Comparison of ENCODE assay signal across 15 cellular contexts in the genomic region with DNA sequence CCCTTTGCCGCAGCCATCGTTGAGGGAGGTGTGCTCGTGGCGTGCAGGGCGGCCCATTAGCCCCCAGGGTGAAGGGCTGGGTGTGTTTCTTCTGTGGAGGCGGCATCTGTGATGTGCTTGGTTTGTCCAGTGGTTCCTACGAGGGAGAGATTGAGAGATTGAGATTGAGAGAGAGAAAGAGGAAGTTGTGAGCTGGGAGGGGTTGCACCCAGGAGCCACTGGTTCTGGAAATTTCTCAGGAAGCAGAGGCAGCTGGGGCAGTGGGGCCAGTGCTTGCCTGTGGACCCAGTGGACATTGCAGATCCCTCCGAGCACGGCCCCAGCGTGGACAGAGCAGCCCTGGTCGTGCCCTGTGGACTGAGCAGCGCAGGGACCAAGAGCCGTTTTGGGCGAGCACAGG.
A peak's percentile ranks its signal among the peaks of the same experiment; 100 is the strongest.
DNase-seq lines count a peak whose midpoint lies in the region; ATAC-seq and TF ChIP-seq lines count a peak whose summit lies in the region.
"Had no signal": no experiment of that assay in that cellular context is flagged by ENCODE, and none has a peak within 500 bp of the region (broad histone marks: within the 10 kb centered on the region; RNA-seq: fewer than 3 reads in every experiment).

No MANE protein-coding gene starts in this region.

- H3K36me3 Mint-ChIP-seq in WTC11 = peaks cover 34% of the 10 kb centered on the region

- no peak overlapping the region for H3K4me3 ChIP-seq in HAP-1
- H3K4me3 ChIP-seq: ovary had no signal

- ATAC-seq in WTC11 = no peak
- ATAC-seq: left colon had no signal

- no peaks in the 10 kb centered on the region for H3K27me3 ChIP-seq in HAP-1 (ENCODE audit: low read depth)
- H3K27me3 ChIP-seq: ovary had no signal

- in situ Hi-C loops in HAP-1 (cut with MboI; ENCODE audit: low sequenced_read_pairs) = no loop called here

- TF ChIP-seq CTCF in GM20000 (IDR thresholded peaks at IDR 0.05; ENCODE audit: extremely low read depth, missing control alignments) (no peak), WTC11 (IDR thresholded peaks at IDR 0.05) (no peak)

- CTCF ChIA-PET in WTC11 (lab: Charles Lee) = no interaction called here

- H3K4me1 Mint-ChIP-seq in WTC11 = 0 out of 2 replicates have a peak, but pooled peaks cover 3% of the 10 kb centered on the region

- no peaks in the 10 kb centered on the region for H3K9me3 Mint-ChIP-seq in WTC11

- H3K9me3 ChIP-seq in HAP-1 = no peaks in the 10 kb centered on the region
- H3K9me3 ChIP-seq: ovary had no signal

- H3K27ac Mint-ChIP-seq in WTC11 = peak overlapping the region; percentile 66; the same call in 1 of the 2 replicates

- DNase-seq in CD1c-positive myeloid dendritic cell (ENCODE audit: extremely low spot score) (peak; percentile 35), GM20000 (ENCODE audit: low spot score) (peak; percentile 65), WTC11 (ENCODE audit: low spot score) (no peak), medulla oblongata (ENCODE audit: extremely low spot score) (peak; percentile 54), HAP-1 (ENCODE audit: low spot score in 2 of 2) (no peak), NCI-H1694 (lab: John Stamatoyannopoulos, UW) (no peak), A172 (ENCODE audit: low spot score) (no peak)
- no peak for DNase-seq in stimulated activated naive CD4-positive, alpha-beta T cell treated with Interleukin-2 at 50 U/mL for 16 hours (lab: John Stamatoyannopoulos, UW)
- DNase-seq: activated CD4-positive, alpha-beta T cell treated with anti-CD3 and anti-CD28 coated beads, Interleukin-2, amount 50 U/mL, for 1 hour; Calu3; dermis blood vessel endothelial cell; left colon; NCI-H345; ovary; stimulated activated CD4-positive, alpha-beta T cell treated with anti-CD3 and anti-CD28 coated beads, Interleukin-2, amount 100 ng/mL, for 24 hours had no signal

- no peaks in the 10 kb centered on the region for H3K4me1 ChIP-seq in HAP-1

- POLR2A ChIA-PET in WTC11 (lab: Charles Lee) = no interaction called here

- peaks cover 76% of the 10 kb centered on the region for H3K36me3 ChIP-seq in HAP-1 (replicated peaks)
- H3K36me3 ChIP-seq: ovary had no signal

- H3K4me3 Mint-ChIP-seq in WTC11 = no peak overlapping the region

- no peaks in the 10 kb centered on the region for H3K27me3 Mint-ChIP-seq in WTC11 (ENCODE audit: low read depth)

TF ChIP-seq in WTC11, 78 proteins besides CTCF, POLR2A, EP300 and RAD21:
- TF ChIP-seq TEAD4 (CRISPR knock-in tag; IDR thresholded peaks at IDR 0.05) (no peak), NR2C2 (CRISPR knock-in tag; IDR thresholded peaks at IDR 0.05) (no peak), CDX4 (CRISPR knock-in tag; IDR thresholded peaks at IDR 0.05; ENCODE audit: borderline replicate concordance) (no peak), GRHL2 (CRISPR knock-in tag; IDR thresholded peaks at IDR 0.05; ENCODE audit: insufficient replicate concordance, severe bottlenecking) (no peak), SMAD3 (CRISPR knock-in tag; IDR thresholded peaks at IDR 0.05; ENCODE audit: borderline replicate concordance) (no peak), FOXP1 (CRISPR knock-in tag; IDR thresholded peaks at IDR 0.05; ENCODE audit: borderline replicate concordance) (no peak), E2F5 (CRISPR knock-in tag; IDR thresholded peaks at IDR 0.05) (no peak), STAT6 (CRISPR knock-in tag; conservative IDR thresholded peaks at IDR 0.05; ENCODE audit: low read depth) (no peak), GABPB1 (CRISPR knock-in tag; IDR thresholded peaks at IDR 0.05) (no peak), ZNF263 (CRISPR knock-in tag; IDR thresholded peaks at IDR 0.05; ENCODE audit: low read depth) (no peak), IRF1 (CRISPR knock-in tag; IDR thresholded peaks at IDR 0.05) (no peak), NFYB (CRISPR knock-in tag; conservative IDR thresholded peaks at IDR 0.05; ENCODE audit: low read depth) (no peak), RORB (CRISPR knock-in tag; IDR thresholded peaks at IDR 0.05) (no peak), ZNF512 (CRISPR knock-in tag; IDR thresholded peaks at IDR 0.05; ENCODE audit: borderline replicate concordance) (no peak)

Comparison
In these comparisons a context has a peak if more than half of its experiments do, and no peak if none do; other contexts are left out.
1. DNase-seq: peak in CD1c-positive myeloid dendritic cell (single experiment), GM20000 (single experiment) and medulla oblongata (single experiment); none in WTC11 (single experiment), HAP-1 (0 of 2), NCI-H1694 (single experiment), stimulated activated naive CD4-positive, alpha-beta T cell treated with Interleukin-2 at 50 U/mL for 16 hours (single experiment) and A172 (single experiment).